ENCODE assay signal across 17 cellular contexts in the genomic region with DNA sequence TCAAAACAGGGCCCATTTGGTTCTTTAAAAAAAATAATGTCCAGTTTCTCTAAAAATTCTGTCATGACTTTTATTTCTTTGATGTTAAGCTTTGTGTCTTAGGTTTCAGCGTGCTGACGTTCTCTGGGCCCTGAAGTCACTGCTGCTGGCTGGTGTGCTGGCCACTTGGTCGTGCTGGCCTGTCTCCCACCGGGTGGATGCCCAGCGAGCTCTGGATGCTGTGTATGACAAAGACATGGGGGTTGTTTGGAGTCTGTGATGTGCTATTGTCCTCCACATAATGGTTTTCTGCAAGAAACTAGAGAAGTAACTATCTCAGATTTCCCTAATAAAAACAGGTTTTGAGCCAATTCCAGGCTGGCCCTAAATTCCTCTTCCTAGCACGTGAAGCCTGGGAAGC. TPM values are rescaled to one million over a fixed set of nuclear protein-coding genes. Genes with fewer than 3 reads are reported as not detected.
A peak's percentile ranks its signal among the peaks of the same experiment; 100 is the strongest.
DNase-seq lines count a peak whose midpoint lies in the region; ATAC-seq and TF ChIP-seq lines count a peak whose summit lies in the region.
"Had no signal": no experiment of that assay in that cellular context is flagged by ENCODE, and none has a peak within 500 bp of the region (broad histone marks: within the 10 kb centered on the region; RNA-seq: fewer than 3 reads in every experiment).

No MANE protein-coding gene starts in this region.

- TF ChIP-seq CTCF in RWPE1 (conservative IDR thresholded peaks at IDR 0.05; ENCODE audit: low read depth): no peak

- H3K27me3 Mint-ChIP-seq in activated CD8-positive, alpha-beta T cell treated with anti-CD3 and anti-CD28 coated beads, Interleukin-2, amount 10 ng/mL, durations not matched to agents 7 days and 5 days (ENCODE audit: low read depth): no peaks in the 10 kb centered on the region

- H3K27ac ChIP-seq in RWPE1: peak overlapping the region; percentile 82
- H3K27ac ChIP-seq in epithelial cell of prostate: peak overlapping the region; percentile 58
- peak overlapping the region; percentile 96 for H3K27ac ChIP-seq in temporal lobe (ENCODE audit: low read depth, low read length)
- H3K27ac ChIP-seq: tibial artery had no signal

- CTCF ChIA-PET in RWPE1 (lab: Yijun Ruan, JAX): no interaction called here
- CTCF ChIA-PET in activated CD8-positive, alpha-beta T cell treated with anti-CD3 and anti-CD28 coated beads, Interleukin-2, amount 10 ng/mL, durations not matched to agents 7 days and 5 days (lab: Charles Lee): no interaction called here

- H3K4me3 Mint-ChIP-seq in activated CD8-positive, alpha-beta T cell treated with anti-CD3 and anti-CD28 coated beads, Interleukin-2, amount 10 ng/mL, durations not matched to agents 7 days and 5 days: no peak overlapping the region

- H3K4me1 Mint-ChIP-seq in activated CD8-positive, alpha-beta T cell treated with anti-CD3 and anti-CD28 coated beads, Interleukin-2, amount 10 ng/mL, durations not matched to agents 7 days and 5 days (ENCODE audit: low read depth): no peaks in the 10 kb centered on the region

- H3K36me3 Mint-ChIP-seq in activated CD8-positive, alpha-beta T cell treated with anti-CD3 and anti-CD28 coated beads, Interleukin-2, amount 10 ng/mL, durations not matched to agents 7 days and 5 days (ENCODE audit: low read depth): peaks cover 15% of the 10 kb centered on the region

- DNase-seq in RWPE1 (ENCODE audit: low spot score) (no peak), epithelial cell of prostate (ENCODE audit: low read depth, low spot score) (no peak), nucleus accumbens (lab: John Stamatoyannopoulos, UW) (peak in 39 of 56 donors; percentile 8 to 78 (median 40)), left cardiac atrium (no peak)
- DNase-seq in activated CD8-positive, alpha-beta T cell treated with anti-CD3 and anti-CD28 coated beads, Interleukin-2, amount 10 ng/mL, durations not matched to agents 7 days and 5 days: no peak
- DNase-seq: amniotic stem cell, Karpas-422, mesendoderm, NCI-H1092 treated with DMSO at 0.1 percent for 48 hours, NCI-H526 treated with DMSO at 0.1 percent for 48 hours, small intestine, T-helper 2 cell, tibial artery had no signal

- intact Hi-C loops in left cardiac atrium (cut with DNase I): no loop called here

- no peak overlapping the region for H3K27ac Mint-ChIP-seq in activated CD8-positive, alpha-beta T cell treated with anti-CD3 and anti-CD28 coated beads, Interleukin-2, amount 10 ng/mL, durations not matched to agents 7 days and 5 days

- H3K9me3 Mint-ChIP-seq in activated CD8-positive, alpha-beta T cell treated with anti-CD3 and anti-CD28 coated beads, Interleukin-2, amount 10 ng/mL, durations not matched to agents 7 days and 5 days (ENCODE audit: insufficient read depth): no peaks in the 10 kb centered on the region

- POLR2A ChIA-PET in RWPE1 (lab: Yijun Ruan, JAX; ENCODE audit: low non-redundant PET): no interaction called here
- POLR2A ChIA-PET in activated CD8-positive, alpha-beta T cell treated with anti-CD3 and anti-CD28 coated beads, Interleukin-2, amount 10 ng/mL, durations not matched to agents 7 days and 5 days (lab: Charles Lee): no interaction called here

- ATAC-seq in HG03280 (IDR thresholded peaks at IDR 0.05; ENCODE audit: unreplicated experiment) (no peak), left cardiac atrium (no peak)
- ATAC-seq in activated CD8-positive, alpha-beta T cell treated with anti-CD3 and anti-CD28 coated beads, Interleukin-2, amount 10 ng/mL, durations not matched to agents 7 days and 5 days: no peak

RNA-seq across cellular contexts. Expression of a gene that starts 9.5 kb away (rescaled TPM):
- total RNA-seq in temporal lobe (not detected), left cardiac atrium (not detected)
- not detected for total RNA-seq in activated CD8-positive, alpha-beta T cell treated with anti-CD3 and anti-CD28 coated beads, Interleukin-2, amount 10 ng/mL, durations not matched to agents 7 days and 5 days
- total RNA-seq: chondrocyte, glomerular endothelial cell had no signal

RNA-seq across cellular contexts. Expression of a gene that starts 13.7 kb away (rescaled TPM):
- total RNA-seq in temporal lobe: 118 TPM
- 10 to 100 TPM; 64.7 to 65.3 TPM for total RNA-seq in activated CD8-positive, alpha-beta T cell treated with anti-CD3 and anti-CD28 coated beads, Interleukin-2, amount 10 ng/mL, durations not matched to agents 7 days and 5 days
- total RNA-seq in left cardiac atrium: 10 to 100 TPM; 18.4 to 29.8 TPM

RNA-seq across cellular contexts. Expression of a gene that starts 21.0 kb away (rescaled TPM):
- total RNA-seq in temporal lobe (28.3 TPM), left cardiac atrium (10 to 100 TPM; 23.2 to 33.9 TPM)
- 10 to 100 TPM; 24.9 to 27.0 TPM for total RNA-seq in activated CD8-positive, alpha-beta T cell treated with anti-CD3 and anti-CD28 coated beads, Interleukin-2, amount 10 ng/mL, durations not matched to agents 7 days and 5 days

RNA-seq across cellular contexts. Expression of a gene that starts 47.0 kb away (rescaled TPM):
- total RNA-seq in temporal lobe: 14.0 TPM
- 10 to 100 TPM; 66.0 to 67.1 TPM for total RNA-seq in activated CD8-positive, alpha-beta T cell treated with anti-CD3 and anti-CD28 coated beads, Interleukin-2, amount 10 ng/mL, durations not matched to agents 7 days and 5 days
- 10 to 100 TPM; 25.0 to 37.7 TPM for total RNA-seq in left cardiac atrium

Comparison
In these comparisons a context has a peak if more than half of its experiments do, and no peak if none do; other contexts are left out.
1. DNase-seq: peak in nucleus accumbens (39 of 56); none in RWPE1 (single experiment), epithelial cell of prostate (single experiment), activated CD8-positive, alpha-beta T cell treated with anti-CD3 and anti-CD28 coated beads, Interleukin-2, amount 10 ng/mL, durations not matched to agents 7 days and 5 days (single experiment) and left cardiac atrium (single experiment).
2. Peak in every context shown above with its lines, with median percentiles within 50 percentile points of each other: H3K27ac ChIP-seq.